In the genomic region with DNA sequence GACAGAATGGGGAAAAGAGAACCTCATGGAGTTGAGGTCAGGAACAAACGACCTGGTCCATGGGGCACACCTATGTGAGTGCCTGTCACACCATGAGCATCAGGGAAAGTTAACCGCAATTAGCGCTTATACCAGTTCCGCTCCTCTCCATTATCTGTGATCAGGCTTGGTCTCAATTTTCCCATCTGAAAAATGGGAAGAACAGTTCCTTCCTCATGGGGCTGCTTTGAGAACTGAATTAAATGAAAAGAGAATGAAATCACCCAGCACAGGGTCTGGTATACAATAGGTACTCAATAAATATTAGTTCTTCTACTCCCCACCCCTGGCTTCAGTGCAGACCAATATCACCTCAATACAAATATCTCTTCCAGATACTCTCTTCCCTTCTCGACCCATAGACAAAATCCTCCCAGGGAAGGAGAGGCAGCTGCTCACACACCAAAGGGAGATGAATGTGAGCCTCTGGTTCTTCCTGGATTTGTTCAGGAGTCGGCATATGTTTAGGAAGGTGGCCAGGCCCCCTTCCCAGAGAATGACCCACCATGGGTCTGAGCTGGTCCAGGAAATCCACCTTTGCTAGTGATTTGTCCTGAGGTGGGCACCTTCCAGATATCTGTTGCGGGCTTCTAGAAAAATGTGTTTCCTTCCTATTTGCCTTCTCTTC, we compare ENCODE assay signal across 1 cellular context.
A peak's percentile ranks its signal among the peaks of the same experiment; 100 is the strongest.
TF ChIP-seq lines count a peak whose summit lies in the region.

No MANE protein-coding gene starts in this region.

TF ChIP-seq in H1, 55 proteins besides CTCF, POLR2A, EP300 and RAD21:
- TF ChIP-seq, protein P1, sequence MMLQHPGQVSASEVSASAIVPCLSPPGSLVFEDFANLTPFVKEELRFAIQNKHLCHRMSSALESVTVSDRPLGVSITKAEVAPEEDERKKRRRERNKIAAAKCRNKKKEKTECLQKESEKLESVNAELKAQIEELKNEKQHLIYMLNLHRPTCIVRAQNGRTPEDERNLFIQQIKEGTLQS (IDR thresholded peaks at IDR 0.05; ENCODE audit: insufficient read depth, low read depth, low read length): no peak
- peak; percentile 53; the same call in 1 of the 2 replicates for TF ChIP-seq KDM1A (IDR thresholded peaks at IDR 0.05; ENCODE audit: borderline replicate concordance, low read length)
TF ChIP-seq in H1: peak in this region for 1.
